Comparison of ENCODE assay signal across 19 cellular contexts in genomic region chr5:125899006-125899405, GRCh38.
"Had no signal": no experiment of that assay in that cellular context is flagged by ENCODE, and none has a peak within 500 bp of the region (broad histone marks: within the 10 kb centered on the region; RNA-seq: fewer than 3 reads in every experiment).

No MANE protein-coding gene starts in this region.

- H3K4me1 ChIP-seq: Peyer's patch, SJCRH30 had no signal

- ATAC-seq: K562, Right ventricle myocardium inferior, SK-N-SH treated with all-trans-retinoic acid at 6 μM for 48 hours had no signal

- H3K27ac ChIP-seq: HL-60, KMS-11, PC-9, Peyer's patch, SJCRH30 had no signal

- H3K9ac ChIP-seq: KMS-11 had no signal

- H3K36me3 ChIP-seq: Peyer's patch, SJCRH30 had no signal

- H3K4me2 ChIP-seq: KMS-11, PC-9 had no signal

- H3K4me3 ChIP-seq: K562, PC-9, Peyer's patch, SJCRH30 had no signal

- H3K9me3 ChIP-seq: Peyer's patch, SJCRH30 had no signal

- H2AFZ ChIP-seq: PC-9 had no signal

- H3K27me3 ChIP-seq: Peyer's patch, SJCRH30 had no signal

- DNase-seq: Kasumi-1, MM.1S, NCI-H1092 treated with DMSO at 0.1 percent for 48 hours, NCI-H1436, NCI-H187, NCI-H2029, NCI-H2171 treated with DMSO at 0.1 percent for 48 hours, NCI-H524, NCI-H526 treated with DMSO at 0.1 percent for 48 hours, NCI-H748 treated with DMSO at 0.1 percent for 48 hours, PC-9, Peyer's patch, SHP77 treated with DMSO at 0.1 percent for 48 hours, SJCRH30 had no signal
